ENCODE assay signal across 14 cellular contexts in the genomic region with DNA sequence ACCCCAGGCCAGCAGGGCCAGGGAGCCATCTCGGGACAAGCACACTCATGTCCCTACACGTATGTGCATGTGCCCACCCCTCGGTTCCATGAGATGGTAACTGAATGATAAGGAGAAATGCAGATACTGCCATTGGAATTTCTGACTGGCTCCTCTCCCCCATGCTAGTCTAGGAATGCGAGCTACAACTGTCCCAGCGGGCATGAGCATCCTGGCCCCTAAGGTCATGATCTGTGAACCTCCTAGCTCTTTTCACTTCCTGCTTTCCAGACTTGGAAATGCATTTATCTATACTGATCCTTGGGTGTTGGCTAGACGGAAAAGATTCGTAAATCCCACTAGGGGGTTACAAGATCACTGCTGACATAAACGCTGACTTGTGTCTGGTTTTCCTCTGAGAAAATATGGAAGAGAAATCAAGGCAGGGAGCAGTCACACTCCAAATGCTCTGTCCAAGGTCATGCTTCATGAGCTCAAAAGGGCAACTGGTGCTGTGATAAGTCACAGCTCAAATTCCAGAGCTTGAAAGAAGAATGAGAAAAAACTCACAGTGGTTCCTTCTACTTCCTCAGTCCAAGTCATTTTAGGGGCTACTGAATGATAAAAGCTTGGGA. TPM values are rescaled to one million over a fixed set of nuclear protein-coding genes. Genes with fewer than 3 reads are reported as not detected.
A peak's percentile ranks its signal among the peaks of the same experiment; 100 is the strongest.
DNase-seq lines count a peak whose midpoint lies in the region; ATAC-seq and TF ChIP-seq lines count a peak whose summit lies in the region.
"Had no signal": no experiment of that assay in that cellular context is flagged by ENCODE, and none has a peak within 500 bp of the region (broad histone marks: within the 10 kb centered on the region; RNA-seq: fewer than 3 reads in every experiment).

No MANE protein-coding gene starts in this region.

- H3K27ac Mint-ChIP-seq in GM23338 = peak overlapping the region; percentile 87
- peak overlapping the region; percentile 52 for H3K27ac Mint-ChIP-seq in activated T-helper 2 cell treated with anti-CD3 and anti-CD28 coated beads, Interferon-gamma antibody, Interleukin-2, Interleukin-4, amounts not matched to agents 10 μg/mL and 5 μg/mL and 100 μg/mL, durations not matched to agents 14 hours and 24 hours and 36 hours

- peaks cover 42% of the 10 kb centered on the region for H3K4me1 ChIP-seq in GM23338 (ENCODE audit: insufficient read depth)
- H3K4me1 ChIP-seq in gastrocnemius medialis = peaks cover 99 to 100% of the 10 kb centered on the region in 2 donors

- intact Hi-C loops in activated T-helper 2 cell treated with anti-CD3 and anti-CD28 coated beads, Interferon-gamma antibody, Interleukin-2, Interleukin-4, amounts not matched to agents 10 μg/mL and 5 μg/mL and 100 μg/mL, durations not matched to agents 14 hours and 24 hours and 36 hours (cut with micrococcal nuclease) = no loop called here
- intact Hi-C loops in gastrocnemius medialis (cut with DNase I; ENCODE audit: low total_unique reads) = no loop called here

- H3K9me2 ChIP-seq in GM23338 (ENCODE audit: insufficient read depth) = no peaks in the 10 kb centered on the region

- TF ChIP-seq POLR2A in gastrocnemius medialis (IDR thresholded peaks at IDR 0.05) = no peak

- H3K4me2 ChIP-seq in GM23338 = 0 out of 2 replicates have a peak overlapping the region, but pooled peaks have one; percentile 16

- no peaks in the 10 kb centered on the region for H3K9me3 Mint-ChIP-seq in GM23338
- no peaks in the 10 kb centered on the region for H3K9me3 Mint-ChIP-seq in activated T-helper 2 cell treated with anti-CD3 and anti-CD28 coated beads, Interferon-gamma antibody, Interleukin-2, Interleukin-4, amounts not matched to agents 10 μg/mL and 5 μg/mL and 100 μg/mL, durations not matched to agents 14 hours and 24 hours and 36 hours

- no peaks in the 10 kb centered on the region; the same call in 1 of the 2 replicates for H3K36me3 ChIP-seq in GM23338 (ENCODE audit: insufficient read depth)
- peaks cover 0 to 24% of the 10 kb centered on the region in 2 donors for H3K36me3 ChIP-seq in gastrocnemius medialis

- no peaks in the 10 kb centered on the region for H3K9me3 ChIP-seq in gastrocnemius medialis

- H3K4me3 Mint-ChIP-seq in GM23338 = no peak overlapping the region
- H3K4me3 Mint-ChIP-seq in activated T-helper 2 cell treated with anti-CD3 and anti-CD28 coated beads, Interferon-gamma antibody, Interleukin-2, Interleukin-4, amounts not matched to agents 10 μg/mL and 5 μg/mL and 100 μg/mL, durations not matched to agents 14 hours and 24 hours and 36 hours (ENCODE audit: low read depth) = no peak overlapping the region

- peaks cover 17% of the 10 kb centered on the region for H4K20me1 ChIP-seq in GM23338 (replicated peaks; ENCODE audit: insufficient read depth)

- peaks cover 68% of the 10 kb centered on the region for H3K79me2 ChIP-seq in GM23338 (replicated peaks; ENCODE audit: insufficient read depth)

- H3K4me3 ChIP-seq in GM23338 = no peak overlapping the region
- H3K4me3 ChIP-seq in gastrocnemius medialis = no peak overlapping the region

- H3K27me3 ChIP-seq in GM23338 (ENCODE audit: insufficient read depth) (no peaks in the 10 kb centered on the region), gastrocnemius medialis (no peaks in the 10 kb centered on the region)

- H3K36me3 Mint-ChIP-seq in GM23338 (ENCODE audit: low read depth) = peaks cover 31% of the 10 kb centered on the region
- peaks cover 30% of the 10 kb centered on the region for H3K36me3 Mint-ChIP-seq in activated T-helper 2 cell treated with anti-CD3 and anti-CD28 coated beads, Interferon-gamma antibody, Interleukin-2, Interleukin-4, amounts not matched to agents 10 μg/mL and 5 μg/mL and 100 μg/mL, durations not matched to agents 14 hours and 24 hours and 36 hours (ENCODE audit: low read depth)

- no peak for TF ChIP-seq CTCF in GM23338 (conservative IDR thresholded peaks at IDR 0.05; ENCODE audit: low read depth in 2 of 2)
- no peak for TF ChIP-seq CTCF in gastrocnemius medialis (IDR thresholded peaks at IDR 0.05 in 4 of 5, conservative IDR thresholded peaks at IDR 0.05 in 1 of 5)

- in situ Hi-C loops in gastrocnemius medialis (cut with MboI; ENCODE audit: low sequenced_read_pairs in 4 of 4) = no loop called here

- DNase-seq in GM23338 (ENCODE audit: low spot score) (no peak), left kidney (ENCODE audit: low read depth, low spot score) (peak; percentile 41), gastrocnemius medialis (peak in 1 of 2 donors; percentile 11), ureter (ENCODE audit: low spot score) (no peak)
- no peak for DNase-seq in activated T-helper 2 cell treated with anti-CD3 and anti-CD28 coated beads, Interferon-gamma antibody, Interleukin-2, Interleukin-4, amounts not matched to agents 10 μg/mL and 5 μg/mL and 100 μg/mL, durations not matched to agents 14 hours and 24 hours and 36 hours (ENCODE audit: low spot score)
- no peak for DNase-seq in stimulated activated CD4-positive, alpha-beta T cell treated with anti-CD3 and anti-CD28 coated beads, Interleukin-1b, Interleukin-23, amount 100 ng/mL, for 48 hours
- DNase-seq: activated T-cell treated with anti-CD3 and anti-CD28 coated beads, Interleukin-2, amount 50 U/mL, for 1 hour; caudate nucleus; COR-L47; NCI-H1092; nucleus accumbens; stimulated activated CD4-positive, alpha-beta T cell treated with anti-CD3 and anti-CD28 coated beads, Interleukin-2, amount 100 ng/mL, for 48 hours; stimulated activated naive CD8-positive, alpha-beta T cell treated with anti-CD3 and anti-CD28 coated beads, Interleukin-15, Interleukin-2, amounts not matched to agents 100 U/mL and 50 U/mL, for 24 hours had no signal

- no peaks in the 10 kb centered on the region for H3F3A ChIP-seq in GM23338 (replicated peaks; ENCODE audit: low read depth)

- H3K27me3 Mint-ChIP-seq in GM23338 (ENCODE audit: insufficient read depth, low read depth, poor library complexity) = peaks cover 15% of the 10 kb centered on the region
- no peaks in the 10 kb centered on the region for H3K27me3 Mint-ChIP-seq in activated T-helper 2 cell treated with anti-CD3 and anti-CD28 coated beads, Interferon-gamma antibody, Interleukin-2, Interleukin-4, amounts not matched to agents 10 μg/mL and 5 μg/mL and 100 μg/mL, durations not matched to agents 14 hours and 24 hours and 36 hours (ENCODE audit: low read depth)

- H3K4me1 Mint-ChIP-seq in GM23338 = peaks cover 60% of the 10 kb centered on the region
- peaks cover 5% of the 10 kb centered on the region for H3K4me1 Mint-ChIP-seq in activated T-helper 2 cell treated with anti-CD3 and anti-CD28 coated beads, Interferon-gamma antibody, Interleukin-2, Interleukin-4, amounts not matched to agents 10 μg/mL and 5 μg/mL and 100 μg/mL, durations not matched to agents 14 hours and 24 hours and 36 hours (ENCODE audit: low read depth)

- no peak for ATAC-seq in GM23338
- ATAC-seq in gastrocnemius medialis = no peak
- ATAC-seq in HG02759 (IDR thresholded peaks at IDR 0.05; ENCODE audit: unreplicated experiment) = no peak
- ATAC-seq: stimulated activated naive CD8-positive, alpha-beta T cell treated with anti-CD3 and anti-CD28 coated beads, Interleukin-15, Interleukin-2, amounts not matched to agents 100 U/mL and 50 U/mL, for 24 hours had no signal

- H2AFZ ChIP-seq in GM23338 = no peak overlapping the region

- H3K27ac ChIP-seq in GM23338 (ENCODE audit: low read depth) (peak overlapping the region; percentile 85; the same call in 1 of the 2 replicates), gastrocnemius medialis (peak overlapping the region; percentile 90 to 95 (median 93))

TF ChIP-seq in GM23338, 12 proteins besides CTCF, POLR2A, EP300 and RAD21 (continues in another document):
- TF ChIP-seq NANOG (IDR thresholded peaks at IDR 0.05; ENCODE audit: borderline replicate concordance) (no peak), STAT1 (IDR thresholded peaks at IDR 0.05; ENCODE audit: unreplicated experiment) (no peak)

RNA-seq across cellular contexts. Expression of a gene that starts 49.8 kb away (rescaled TPM):
- 2.2 and 2.3 TPM in 2 replicates for total RNA-seq in GM23338 (2014; rRNA removed; shearing (Covaris generic))
- polyA plus RNA-seq in GM23338 (2016; fragmentation: Nextera tagmentation; extraction: Ambion mirVana) = 1.1 and 1.3 TPM in 2 replicates
- total RNA-seq in activated T-helper 2 cell treated with anti-CD3 and anti-CD28 coated beads, Interferon-gamma antibody, Interleukin-2, Interleukin-4, amounts not matched to agents 10 μg/mL and 5 μg/mL and 100 μg/mL, durations not matched to agents 14 hours and 24 hours and 36 hours = 0.50 and 0.80 TPM in 2 replicates
- 1 to 10 TPM in 1 of 4 donors, under 1 TPM in 3; 0.56 to 2.9 (median 0.68) TPM for total RNA-seq in gastrocnemius medialis
- 3.3 TPM for total RNA-seq in ureter
